Comparison of ENCODE assay signal across 8 cellular contexts in genomic region chrX:123962794-123963373, GRCh38. TPM values are rescaled to one million over a fixed set of nuclear protein-coding genes. Genes with fewer than 3 reads are reported as not detected.
A peak's percentile ranks its signal among the peaks of the same experiment; 100 is the strongest.
DNase-seq lines count a peak whose midpoint lies in the region; ATAC-seq and TF ChIP-seq lines count a peak whose summit lies in the region.

No MANE protein-coding gene starts in this region.

- H3K4me1 Mint-ChIP-seq in activated naive CD8-positive, alpha-beta T cell treated with anti-CD3 and anti-CD28 coated beads for 36 hours, result peaks cover 20% of the 10 kb centered on the region

- TF ChIP-seq CTCF in GM10248 (IDR thresholded peaks at IDR 0.05; ENCODE audit: control extremely low read depth, extremely low read depth, low read depth, missing control alignments) (no peak), ovary (IDR thresholded peaks at IDR 0.05) (no peak), tibial artery (IDR thresholded peaks at IDR 0.05) (no peak)

- peak; percentile 61 for DNase-seq in GM10248 (ENCODE audit: extremely low spot score)
- peak; percentile 83 for DNase-seq in NCI-H1105 treated with DMSO at 0.1 percent for 48 hours (lab: John Stamatoyannopoulos, UW)
- DNase-seq in SKM-1 treated with dmso at 0.1 percent for 144 hours (lab: John Stamatoyannopoulos, UW; ENCODE audit: unreplicated experiment), result peak; percentile 84
- peak; percentile 84 for DNase-seq in activated naive CD8-positive, alpha-beta T cell treated with anti-CD3 and anti-CD28 coated beads for 36 hours
- peak; percentile 58 to 92 (median 82) for DNase-seq in head of caudate nucleus
- DNase-seq in ovary, result peak; percentile 87 to 93 (median 90)
- peak; percentile 93 to 96 for DNase-seq in tibial artery

- H3K27ac ChIP-seq in ovary (peak overlapping the region; percentile 97 to 98), tibial artery (peak overlapping the region; percentile 98 to 99)

- H3K27me3 Mint-ChIP-seq in activated naive CD8-positive, alpha-beta T cell treated with anti-CD3 and anti-CD28 coated beads for 36 hours, result peaks cover 5% of the 10 kb centered on the region

- H3K27me3 ChIP-seq in ovary, result no peaks in the 10 kb centered on the region
- H3K27me3 ChIP-seq in tibial artery, result peaks cover 0 to 6% of the 10 kb centered on the region in 2 donors

- POLR2A ChIA-PET in GM10248 (lab: Yijun Ruan, JAX), result no interaction called here

- no peaks in the 10 kb centered on the region for H3K9me3 ChIP-seq in ovary
- no peaks in the 10 kb centered on the region for H3K9me3 ChIP-seq in tibial artery

- CTCF ChIA-PET in GM10248 (lab: Yijun Ruan, JAX), result interaction anchor here (1.4 to 1.5 kb wide), 2 partner anchors 10 to 130 kb away, joined by 4 to 5 read pairs; no protein-coding TSS in a partner anchor

- peak overlapping the region; percentile 100 for H3K27ac Mint-ChIP-seq in activated naive CD8-positive, alpha-beta T cell treated with anti-CD3 and anti-CD28 coated beads for 36 hours

- no peak for TF ChIP-seq EP300 in ovary (IDR thresholded peaks at IDR 0.05)

- ATAC-seq in HG02678 (IDR thresholded peaks at IDR 0.05; ENCODE audit: unreplicated experiment), result peak; percentile 56

- peak overlapping the region; percentile 97 for H3K4me3 Mint-ChIP-seq in activated naive CD8-positive, alpha-beta T cell treated with anti-CD3 and anti-CD28 coated beads for 36 hours

- H3K4me3 ChIP-seq in ovary (peak overlapping the region; percentile 64), tibial artery (peak overlapping the region; percentile 86 to 91)

- intact Hi-C loops in head of caudate nucleus (cut with DNase I), result loop anchor here (10.0 kb wide), 1 partner anchor 108 kb away; no protein-coding TSS in a partner anchor
- intact Hi-C loops in ovary (cut with DNase I), result no loop called here
- intact Hi-C loops in tibial artery (cut with DNase I; ENCODE audit: low total_unique reads), result no loop called here

- H3K4me1 ChIP-seq in ovary (ENCODE audit: insufficient read depth), result peaks cover under 1% of the 10 kb centered on the region
- H3K4me1 ChIP-seq in tibial artery, result peaks cover 0 to 16% (median 2%) of the 10 kb centered on the region in 4 donors

- H3K9me3 Mint-ChIP-seq in activated naive CD8-positive, alpha-beta T cell treated with anti-CD3 and anti-CD28 coated beads for 36 hours, result no peaks in the 10 kb centered on the region

- 20 to 25% (median 23%) methylated on average over 22 of the region's 22 CpGs for WGBS in ovary, 3 donors

- TF ChIP-seq POLR2A in ovary (IDR thresholded peaks at IDR 0.05), result peak; percentile 56

- peaks cover 26% of the 10 kb centered on the region for H3K36me3 Mint-ChIP-seq in activated naive CD8-positive, alpha-beta T cell treated with anti-CD3 and anti-CD28 coated beads for 36 hours

- H3K36me3 ChIP-seq in ovary (no peaks in the 10 kb centered on the region), tibial artery (no peaks in the 10 kb centered on the region)

RNA-seq across cellular contexts. Expression of gene STAG2, which starts 1.4 kb away (rescaled TPM):
- 100 to 1,000 TPM; 109 to 112 TPM for total RNA-seq in activated naive CD8-positive, alpha-beta T cell treated with anti-CD3 and anti-CD28 coated beads for 36 hours
- total RNA-seq in ovary, result 100 to 1,000 TPM in 1 of 7 donors, 10 to 100 TPM in 6; 64.2 to 135 (median 87.0) TPM
- polyA plus RNA-seq in ovary, result 10 to 100 TPM; 35.1 to 36.4 TPM

Comparison
In these comparisons a context has a peak if more than half of its experiments do, and no peak if none do; other contexts are left out.
1. Peak in every context shown above with its lines: DNase-seq, ATAC-seq, H3K4me3 ChIP-seq and H3K27ac ChIP-seq.